16 cellular contexts compared by ENCODE assay signal in the genomic region with DNA sequence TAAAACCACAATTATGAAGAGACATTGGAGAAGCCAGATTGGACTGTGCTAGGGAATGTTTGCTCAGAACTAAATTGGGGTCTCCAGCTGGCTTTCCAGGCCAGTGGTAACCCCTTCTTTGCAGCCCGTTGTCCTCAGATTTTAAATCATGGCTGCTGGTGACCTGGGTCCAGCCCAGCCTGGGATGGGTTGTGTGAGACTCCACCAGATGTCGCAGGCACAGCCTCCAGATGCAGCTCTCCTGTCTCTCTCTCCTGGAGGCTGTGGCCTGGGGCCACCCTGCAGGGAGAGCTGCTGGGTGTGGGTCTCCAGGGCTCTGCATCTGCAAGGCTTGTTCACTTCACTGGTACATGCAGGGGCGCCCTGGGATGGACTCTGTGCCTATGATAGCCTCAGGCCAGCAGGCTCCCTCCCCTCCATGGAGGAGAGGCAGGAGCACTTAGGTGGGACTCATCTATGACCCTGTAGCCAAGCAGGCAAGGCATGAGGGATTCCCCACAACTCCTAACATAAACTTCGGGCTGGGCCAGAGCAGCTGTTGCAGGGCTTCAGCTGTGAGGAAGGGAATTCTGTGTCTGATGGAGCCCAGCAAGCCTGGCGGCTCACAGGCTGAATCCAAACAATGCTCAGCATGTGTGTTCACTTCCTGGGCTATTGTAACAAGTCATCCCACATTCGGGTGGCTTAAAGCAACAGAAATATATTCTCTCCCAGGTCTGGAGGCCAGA.
A peak's percentile ranks its signal among the peaks of the same experiment; 100 is the strongest.
DNase-seq lines count a peak whose midpoint lies in the region; ATAC-seq, FAIRE-seq and TF ChIP-seq lines count a peak whose summit lies in the region.
"Had no signal": no experiment of that assay in that cellular context is flagged by ENCODE, and none has a peak within 500 bp of the region (broad histone marks: within the 10 kb centered on the region; RNA-seq: fewer than 3 reads in every experiment).

No MANE protein-coding gene starts in this region.

- H3K4me3 ChIP-seq in A549 (no peak overlapping the region), brain microvascular endothelial cell (ENCODE audit: low read depth, low read length) (no peak overlapping the region)
- H3K4me3 ChIP-seq: lung, upper lobe of right lung had no signal

- no peak for TF ChIP-seq EP300 in A549 (IDR thresholded peaks at IDR 0.05)

- H3K9me3 ChIP-seq in A549, result no peaks in the 10 kb centered on the region
- H3K9me3 ChIP-seq: BE2C, upper lobe of right lung had no signal

- H3K27me3 ChIP-seq in brain microvascular endothelial cell (replicated peaks), result no peaks in the 10 kb centered on the region
- H3K27me3 ChIP-seq: BE2C, upper lobe of right lung had no signal

- H3K4me2 ChIP-seq in A549, result no peak overlapping the region

- TF ChIP-seq CTCF in A549 (IDR thresholded peaks at IDR 0.05), result no peak
- TF ChIP-seq CTCF in brain microvascular endothelial cell (IDR thresholded peaks at IDR 0.05; ENCODE audit: low read depth, low read length, missing control alignments), result no peak

- 0 out of 3 replicates have a peak, but pooled peaks cover 5% of the 10 kb centered on the region for H3K4me1 ChIP-seq in A549
- H3K4me1 ChIP-seq: BE2C had no signal

- DNase-seq in A549 (ENCODE audit: low read depth in 1 of 2, low spot score in 1 of 2) (no peak), Daoy (ENCODE audit: low read depth) (peak; percentile 22), brain microvascular endothelial cell (no peak), lung microvascular endothelial cell (ENCODE audit: low read depth in 2 of 2) (peak; percentile 35 to 76), NCI-H1092 (lab: John Stamatoyannopoulos, UW) (no peak), substantia nigra (lab: John Stamatoyannopoulos, UW) (no peak)
- DNase-seq: activated CD4-positive, alpha-beta memory T cell treated with anti-CD3 and anti-CD28 coated beads for 36 hours; BE2C; DMS79; stimulated activated naive CD4-positive, alpha-beta T cell treated with Interleukin-2 at 50 U/mL for 16 hours; upper lobe of right lung had no signal

- H3K27ac ChIP-seq in A549 (no peak overlapping the region), brain microvascular endothelial cell (peak overlapping the region; percentile 46), substantia nigra (ENCODE audit: low read depth, low read length, poor library complexity, severe bottlenecking) (no peak overlapping the region)
- H3K27ac ChIP-seq: upper lobe of right lung had no signal

- POLR2A ChIA-PET in A549 (lab: Yijun Ruan, JAX), result no interaction called here

- ATAC-seq in A549 (peak; percentile 30 to 41; a peak in 1 of 6 replicates), HG03432 (IDR thresholded peaks at IDR 0.05; ENCODE audit: unreplicated experiment) (no peak), HG02885 (IDR thresholded peaks at IDR 0.05; ENCODE audit: poor library complexity, unreplicated experiment) (no peak)
- ATAC-seq: upper lobe of right lung had no signal

- no peaks in the 10 kb centered on the region for H3K36me3 ChIP-seq in brain microvascular endothelial cell (replicated peaks)
- H3K36me3 ChIP-seq: BE2C, upper lobe of right lung had no signal

- TF ChIP-seq RAD21 in A549 (conservative IDR thresholded peaks at IDR 0.05 in 1 of 2, IDR thresholded peaks at IDR 0.05 in 1 of 2), result no peak

- in situ Hi-C loops in brain microvascular endothelial cell (cut with HindIII; ENCODE audit: low pct_ligation_motif_present, low sequenced_read_pairs), result no loop called here

- no peak for FAIRE-seq in A549 (lab: Jason Lieb, UNC)
- FAIRE-seq: H54, TTC549 had no signal

- no peak for TF ChIP-seq POLR2A in A549 (IDR thresholded peaks at IDR 0.05; ENCODE audit: low read length)

- CTCF ChIA-PET in A549 (lab: Yijun Ruan, JAX), result interaction anchor here (0.5 to 2.3 kb wide), 4 partner anchors 10 to 716 kb away, joined by 3 to 9 read pairs (median 4); no protein-coding TSS in a partner anchor

- 25% methylated on average over 5 of the region's 6 CpGs for WGBS in A549 (ENCODE audit: missing lambda C conversion rate)

TF ChIP-seq in A549, 52 proteins besides CTCF, POLR2A, EP300 and RAD21:
- TF ChIP-seq, protein P1, sequence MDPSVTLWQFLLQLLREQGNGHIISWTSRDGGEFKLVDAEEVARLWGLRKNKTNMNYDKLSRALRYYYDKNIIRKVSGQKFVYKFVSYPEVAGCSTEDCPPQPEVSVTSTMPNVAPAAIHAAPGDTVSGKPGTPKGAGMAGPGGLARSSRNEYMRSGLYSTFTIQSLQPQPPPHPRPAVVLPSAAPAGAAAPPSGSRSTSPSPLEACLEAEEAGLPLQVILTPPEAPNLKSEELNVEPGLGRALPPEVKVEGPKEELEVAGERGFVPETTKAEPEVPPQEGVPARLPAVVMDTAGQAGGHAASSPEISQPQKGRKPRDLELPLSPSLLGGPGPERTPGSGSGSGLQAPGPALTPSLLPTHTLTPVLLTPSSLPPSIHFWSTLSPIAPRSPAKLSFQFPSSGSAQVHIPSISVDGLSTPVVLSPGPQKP (IDR thresholded peaks at IDR 0.05; ENCODE audit: low read depth, low read length), result no peak
- no peak for TF ChIP-seq HOXB13 (CRISPR knock-in tag; IDR thresholded peaks at IDR 0.05; ENCODE audit: low read depth)
- no peak for TF ChIP-seq HDAC2 (IDR thresholded peaks at IDR 0.05)
- no peak for TF ChIP-seq MAZ (IDR thresholded peaks at IDR 0.05; ENCODE audit: borderline replicate concordance, low read depth, low read length)
- no peak for TF ChIP-seq ZC3H11A (IDR thresholded peaks at IDR 0.05)
- no peak for TF ChIP-seq HEYL (CRISPR knock-in tag; IDR thresholded peaks at IDR 0.05)
- TF ChIP-seq EHMT2 (IDR thresholded peaks at IDR 0.05; ENCODE audit: low read depth), result no peak
- no peak for TF ChIP-seq MYC (IDR thresholded peaks at IDR 0.05; ENCODE audit: borderline replicate concordance, low read length)
- no peak for TF ChIP-seq EHF (CRISPR knock-in tag; IDR thresholded peaks at IDR 0.05)
- no peak for TF ChIP-seq PHF8 (IDR thresholded peaks at IDR 0.05; ENCODE audit: borderline replicate concordance, low read depth)
- TF ChIP-seq JUN (IDR thresholded peaks at IDR 0.05), result no peak
- no peak for TF ChIP-seq RARB (CRISPR knock-in tag; IDR thresholded peaks at IDR 0.05)
- TF ChIP-seq SREBF2 (IDR thresholded peaks at IDR 0.05), result no peak
- no peak for TF ChIP-seq HOXA7 (CRISPR knock-in tag; IDR thresholded peaks at IDR 0.05)
- TF ChIP-seq CHD4 (IDR thresholded peaks at IDR 0.05; ENCODE audit: borderline replicate concordance), result no peak
- TF ChIP-seq POLR2AphosphoS2 (conservative IDR thresholded peaks at IDR 0.05; ENCODE audit: low read length), result no peak
- TF ChIP-seq BHLHE40 (IDR thresholded peaks at IDR 0.05; ENCODE audit: low read depth, low read length), result no peak
- TF ChIP-seq, protein P2, sequence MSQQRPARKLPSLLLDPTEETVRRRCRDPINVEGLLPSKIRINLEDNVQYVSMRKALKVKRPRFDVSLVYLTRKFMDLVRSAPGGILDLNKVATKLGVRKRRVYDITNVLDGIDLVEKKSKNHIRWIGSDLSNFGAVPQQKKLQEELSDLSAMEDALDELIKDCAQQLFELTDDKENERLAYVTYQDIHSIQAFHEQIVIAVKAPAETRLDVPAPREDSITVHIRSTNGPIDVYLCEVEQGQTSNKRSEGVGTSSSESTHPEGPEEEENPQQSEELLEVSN (IDR thresholded peaks at IDR 0.05; ENCODE audit: borderline replicate concordance, low read depth), result no peak

Comparison
In these comparisons a context has a peak if more than half of its experiments do, and no peak if none do; other contexts are left out.
1. ATAC-seq: peak in A549 (2 of 2); none in HG03432 (single experiment) and HG02885 (single experiment).
2. DNase-seq: peak in Daoy (single experiment) and lung microvascular endothelial cell (2 of 2); none in A549 (0 of 2), brain microvascular endothelial cell (single experiment), NCI-H1092 (single experiment) and substantia nigra (0 of 49).